In genomic region chrX:47390676-47391234, GRCh38 we compare ENCODE assay signal across 22 cellular contexts. TPM values are rescaled to one million over a fixed set of nuclear protein-coding genes. Genes with fewer than 3 reads are reported as not detected.
DNase-seq lines count a peak whose midpoint lies in the region; ATAC-seq and TF ChIP-seq lines count a peak whose summit lies in the region.
"Had no signal": no experiment of that assay in that cellular context is flagged by ENCODE, and none has a peak within 500 bp of the region (broad histone marks: within the 10 kb centered on the region; RNA-seq: fewer than 3 reads in every experiment).

No MANE protein-coding gene starts in this region.

- DNase-seq in activated CD4-positive, alpha-beta T cell treated with anti-CD3 and anti-CD28 coated beads, Interleukin-2, amount 10 ng/mL, durations not matched to agents 24 days and 14 days: no peak
- no peak for DNase-seq in activated CD4-positive, alpha-beta T cell treated with anti-CD3 and anti-CD28 coated beads, Interleukin-2, amount 50 U/mL, for 1 hour
- DNase-seq in activated naive CD8-positive, alpha-beta T cell treated with anti-CD3 and anti-CD28 coated beads, Interleukin-2, amount 50 U/mL, for 24 hours: no peak
- DNase-seq in activated naive CD4-positive, alpha-beta T cell treated with anti-CD3 and anti-CD28 coated beads, Interleukin-2, amount 50 U/mL, for 72 hours (ENCODE audit: low spot score in 2 of 2): no peak
- no peak for DNase-seq in transverse colon
- DNase-seq: BE2C, Calu3, EL, H9, KG1, MV-4-11, NCI-H187, NCI-H2107, NCI-H226, NCI-H524, PC-9 had no signal

- no peaks in the 10 kb centered on the region for H3K9me3 ChIP-seq in transverse colon
- H3K9me3 ChIP-seq: BE2C had no signal

- TF ChIP-seq CTCF in transverse colon (IDR thresholded peaks at IDR 0.05): no peak

- in situ Hi-C loops in transverse colon (cut with MboI; ENCODE audit: low pct_ligation_motif_present in 1 of 4, low pct_unique_long_range_greater_than_20kb in 1 of 4, low sequenced_read_pairs in 3 of 4): loop anchor here in 3 of 4 donors (25.0 kb wide), 2 partner anchors 122 to 203 kb away; partner anchors contain the start of gene UBA1 (in 2 of the 3)

- no peak overlapping the region for H3K27ac ChIP-seq in transverse colon
- H3K27ac ChIP-seq: PC-9, RWPE1 had no signal

- ATAC-seq in activated naive CD8-positive, alpha-beta T cell treated with anti-CD3 and anti-CD28 coated beads, Interleukin-2, amount 50 U/mL, for 24 hours: no peak
- peak; percentile 52 to 87 for ATAC-seq in activated naive CD4-positive, alpha-beta T cell treated with anti-CD3 and anti-CD28 coated beads, Interleukin-2, amount 50 U/mL, for 72 hours
- ATAC-seq in GM19395 (IDR thresholded peaks at IDR 0.05; ENCODE audit: unreplicated experiment): no peak
- ATAC-seq: GM12878 had no signal

- TF ChIP-seq POLR2A in transverse colon (IDR thresholded peaks at IDR 0.05): no peak

- no peaks in the 10 kb centered on the region for H3K27me3 ChIP-seq in transverse colon
- H3K27me3 ChIP-seq: BE2C had no signal

- H3K4me3 Mint-ChIP-seq in activated CD4-positive, alpha-beta T cell treated with anti-CD3 and anti-CD28 coated beads, Interleukin-2, amount 10 ng/mL, durations not matched to agents 24 days and 14 days: peak overlapping the region; percentile 16
- H3K4me3 Mint-ChIP-seq in activated naive CD8-positive, alpha-beta T cell: peak overlapping the region; percentile 68
- H3K4me3 Mint-ChIP-seq in activated naive CD8-positive, alpha-beta T cell treated with anti-CD3 and anti-CD28 coated beads, Interleukin-2, amount 50 U/mL, for 24 hours: no peak overlapping the region
- H3K4me3 Mint-ChIP-seq: CD4-positive, CD25-positive, alpha-beta regulatory T cell; H9 had no signal

- H3K27ac Mint-ChIP-seq in activated CD4-positive, alpha-beta T cell treated with anti-CD3 and anti-CD28 coated beads, Interleukin-2, amount 10 ng/mL, durations not matched to agents 24 days and 14 days: peak overlapping the region; percentile 10
- peak overlapping the region; percentile 43 for H3K27ac Mint-ChIP-seq in activated naive CD8-positive, alpha-beta T cell
- no peak overlapping the region for H3K27ac Mint-ChIP-seq in activated naive CD8-positive, alpha-beta T cell treated with anti-CD3 and anti-CD28 coated beads, Interleukin-2, amount 50 U/mL, for 24 hours
- peak overlapping the region in 1 of 2 donors; percentile 67 for H3K27ac Mint-ChIP-seq in activated naive CD4-positive, alpha-beta T cell treated with anti-CD3 and anti-CD28 coated beads, Interleukin-2, amount 50 U/mL, for 72 hours
- H3K27ac Mint-ChIP-seq: H9 had no signal

- peaks cover 8% of the 10 kb centered on the region for H3K4me1 Mint-ChIP-seq in activated CD4-positive, alpha-beta T cell treated with anti-CD3 and anti-CD28 coated beads, Interleukin-2, amount 10 ng/mL, durations not matched to agents 24 days and 14 days
- peaks cover 15% of the 10 kb centered on the region for H3K4me1 Mint-ChIP-seq in activated naive CD8-positive, alpha-beta T cell (ENCODE audit: low read depth)
- peaks cover 12% of the 10 kb centered on the region for H3K4me1 Mint-ChIP-seq in activated naive CD8-positive, alpha-beta T cell treated with anti-CD3 and anti-CD28 coated beads, Interleukin-2, amount 50 U/mL, for 24 hours
- H3K4me1 Mint-ChIP-seq: H9 had no signal

- H3K4me1 ChIP-seq in transverse colon: no peaks in the 10 kb centered on the region
- H3K4me1 ChIP-seq: BE2C had no signal

- no peak overlapping the region for H3K4me3 ChIP-seq in transverse colon
- H3K4me3 ChIP-seq: GM12878, PC-9 had no signal

- no peaks in the 10 kb centered on the region for H3K9me3 Mint-ChIP-seq in activated CD4-positive, alpha-beta T cell treated with anti-CD3 and anti-CD28 coated beads, Interleukin-2, amount 10 ng/mL, durations not matched to agents 24 days and 14 days
- H3K9me3 Mint-ChIP-seq in activated naive CD8-positive, alpha-beta T cell (ENCODE audit: low read depth): no peaks in the 10 kb centered on the region
- H3K9me3 Mint-ChIP-seq in activated naive CD8-positive, alpha-beta T cell treated with anti-CD3 and anti-CD28 coated beads, Interleukin-2, amount 50 U/mL, for 24 hours: no peaks in the 10 kb centered on the region
- H3K9me3 Mint-ChIP-seq in activated naive CD4-positive, alpha-beta T cell treated with anti-CD3 and anti-CD28 coated beads, Interleukin-2, amount 50 U/mL, for 72 hours: peaks cover 0 to 5% of the 10 kb centered on the region in 2 donors
- H3K9me3 Mint-ChIP-seq: CD4-positive, CD25-positive, alpha-beta regulatory T cell had no signal

- no peak for TF ChIP-seq EP300 in transverse colon (IDR thresholded peaks at IDR 0.05; ENCODE audit: low read depth)

- no peaks in the 10 kb centered on the region for H3K36me3 ChIP-seq in transverse colon
- H3K36me3 ChIP-seq: BE2C had no signal

- intact Hi-C loops in activated CD4-positive, alpha-beta T cell treated with anti-CD3 and anti-CD28 coated beads, Interleukin-2, amount 10 ng/mL, durations not matched to agents 24 days and 14 days (cut with micrococcal nuclease): no loop called here
- intact Hi-C loops in transverse colon (cut with DNase I; ENCODE audit: low total_unique reads): no loop called here

- 59% methylated on average over 3 of the region's 3 CpGs; no CpG with 5 or more reads in 1 of the 2 donors for WGBS in transverse colon (ENCODE audit: low coverage in 1 of 2), 2 donors

- no peaks in the 10 kb centered on the region for H3K27me3 Mint-ChIP-seq in activated CD4-positive, alpha-beta T cell treated with anti-CD3 and anti-CD28 coated beads, Interleukin-2, amount 10 ng/mL, durations not matched to agents 24 days and 14 days
- H3K27me3 Mint-ChIP-seq in activated naive CD8-positive, alpha-beta T cell: no peaks in the 10 kb centered on the region
- H3K27me3 Mint-ChIP-seq in activated naive CD8-positive, alpha-beta T cell treated with anti-CD3 and anti-CD28 coated beads, Interleukin-2, amount 50 U/mL, for 24 hours: no peaks in the 10 kb centered on the region
- H3K27me3 Mint-ChIP-seq: CD4-positive, CD25-positive, alpha-beta regulatory T cell had no signal

- no peaks in the 10 kb centered on the region for H3K36me3 Mint-ChIP-seq in activated CD4-positive, alpha-beta T cell treated with anti-CD3 and anti-CD28 coated beads, Interleukin-2, amount 10 ng/mL, durations not matched to agents 24 days and 14 days (ENCODE audit: low read depth)
- no peaks in the 10 kb centered on the region for H3K36me3 Mint-ChIP-seq in activated naive CD8-positive, alpha-beta T cell
- H3K36me3 Mint-ChIP-seq in activated naive CD8-positive, alpha-beta T cell treated with anti-CD3 and anti-CD28 coated beads, Interleukin-2, amount 50 U/mL, for 24 hours (ENCODE audit: low read depth): no peaks in the 10 kb centered on the region
- H3K36me3 Mint-ChIP-seq in activated naive CD4-positive, alpha-beta T cell treated with anti-CD3 and anti-CD28 coated beads, Interleukin-2, amount 50 U/mL, for 72 hours: no peaks in the 10 kb centered on the region
- H3K36me3 Mint-ChIP-seq: CD4-positive, CD25-positive, alpha-beta regulatory T cell had no signal

RNA-seq across cellular contexts. Expression of gene ZNF157, which starts 20.4 kb away (rescaled TPM):
- 0.31 and 0.40 TPM in 2 replicates for total RNA-seq in activated CD4-positive, alpha-beta T cell treated with anti-CD3 and anti-CD28 coated beads, Interleukin-2, amount 10 ng/mL, durations not matched to agents 24 days and 14 days
- 1 to 10 TPM; 1.0 to 2.6 TPM for total RNA-seq in activated naive CD4-positive, alpha-beta T cell treated with anti-CD3 and anti-CD28 coated beads, Interleukin-2, amount 50 U/mL, for 72 hours
- under 1 TPM in 2 of 4 donors, not detected in 2; 0.14 to 0.32 TPM for total RNA-seq in transverse colon
- total RNA-seq: Calu3, HT-29, PC-9 had no signal

Comparison
In these comparisons a context has a peak if more than half of its experiments do, and no peak if none do; other contexts are left out.
1. ATAC-seq: peak in activated naive CD4-positive, alpha-beta T cell treated with anti-CD3 and anti-CD28 coated beads, Interleukin-2, amount 50 U/mL, for 72 hours (2 of 2); none in activated naive CD8-positive, alpha-beta T cell treated with anti-CD3 and anti-CD28 coated beads, Interleukin-2, amount 50 U/mL, for 24 hours (single experiment) and GM19395 (single experiment).